9 cellular contexts compared by ENCODE assay signal in the genomic region with DNA sequence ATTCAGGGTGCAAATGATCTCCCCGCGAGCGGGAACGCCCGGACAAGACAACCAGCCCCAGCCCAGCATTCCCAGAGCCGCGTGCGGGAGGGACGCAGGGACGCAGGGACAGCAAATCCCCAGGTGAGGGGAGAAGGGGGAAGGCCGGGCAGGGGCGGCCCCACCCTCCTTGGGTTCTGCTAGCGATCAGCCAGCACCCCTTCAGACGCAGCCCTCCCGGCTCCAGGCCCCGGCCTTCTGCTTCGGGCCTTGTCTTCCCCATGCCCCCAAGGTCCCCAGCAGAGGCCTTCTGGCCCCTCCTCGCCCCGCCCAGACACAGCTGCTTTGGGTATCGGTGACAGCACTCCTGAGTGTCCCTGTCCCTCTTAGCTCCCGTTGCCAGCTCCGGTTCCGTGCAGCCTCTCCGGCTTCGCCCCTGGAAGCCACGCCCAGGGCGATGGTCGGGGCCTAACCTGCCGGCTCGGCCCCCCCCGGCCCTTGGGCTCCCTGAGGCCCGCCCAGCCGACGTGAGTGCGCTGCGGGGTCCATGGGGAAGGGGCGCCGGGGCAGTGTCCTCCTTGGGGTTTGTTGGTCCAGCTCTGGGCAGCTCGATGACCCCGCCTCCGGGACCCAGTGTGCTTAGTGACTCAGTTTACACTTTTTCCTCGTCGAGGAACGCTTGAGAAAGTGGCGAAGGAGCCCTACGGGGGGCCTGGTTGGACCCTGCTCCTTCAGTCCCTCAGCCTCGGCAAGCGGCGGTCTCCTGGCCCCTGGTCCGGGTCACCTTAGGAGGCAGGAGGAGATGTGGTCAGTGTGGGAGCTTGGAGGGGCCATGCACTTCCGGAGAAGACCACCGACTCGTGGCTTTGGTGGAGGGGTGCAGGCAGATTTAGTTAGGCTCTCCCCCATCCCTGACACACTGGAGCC. TPM values are rescaled to one million over a fixed set of nuclear protein-coding genes. Genes with fewer than 3 reads are reported as not detected.
DNase-seq lines count a peak whose midpoint lies in the region; ATAC-seq and TF ChIP-seq lines count a peak whose summit lies in the region.
"Had no signal": no experiment of that assay in that cellular context is flagged by ENCODE, and none has a peak within 500 bp of the region (broad histone marks: within the 10 kb centered on the region; RNA-seq: fewer than 3 reads in every experiment).

No MANE protein-coding gene starts in this region.

- POLR2A ChIA-PET in activated B cell treated with CpG ODN at 0.5 μM for 24 hours (lab: Charles Lee): interaction anchor here (0.5 to 7.5 kb wide), 10 partner anchors 8 to 95 kb away, joined by 3 to 192 read pairs (median 8); a partner anchor contains a TSS

- TF ChIP-seq CTCF in HL-60 (IDR thresholded peaks at IDR 0.05; ENCODE audit: insufficient read depth, low read length): no peak
- TF ChIP-seq CTCF in activated B cell treated with CpG ODN at 0.5 μM for 24 hours (IDR thresholded peaks at IDR 0.05): no peak
- TF ChIP-seq CTCF in smooth muscle cell (IDR thresholded peaks at IDR 0.05; ENCODE audit: borderline replicate concordance, insufficient read depth, poor library complexity, severe bottlenecking): no peak

- CTCF ChIA-PET in activated B cell treated with CpG ODN at 0.5 μM for 24 hours (lab: Charles Lee): interaction anchor here (2.0 to 5.8 kb wide), 2 partner anchors 13 to 24 kb away, joined by 4 to 96 read pairs; no protein-coding TSS in a partner anchor

- H2AFZ ChIP-seq in smooth muscle cell (ENCODE audit: low read depth): no peak overlapping the region

- H3K27me3 ChIP-seq in HL-60 (ENCODE audit: insufficient read depth, poor library complexity, severe bottlenecking) (peaks cover 63% of the 10 kb centered on the region), smooth muscle cell (ENCODE audit: low read depth) (peaks cover 97% of the 10 kb centered on the region)

- no peaks in the 10 kb centered on the region for H3K9me3 ChIP-seq in smooth muscle cell (replicated peaks; ENCODE audit: low read depth)

- H3K79me2 ChIP-seq in smooth muscle cell (ENCODE audit: low read depth): no peaks in the 10 kb centered on the region

- peaks cover 15% of the 10 kb centered on the region for H3K4me1 ChIP-seq in smooth muscle cell (ENCODE audit: low read depth)

- H3K27ac ChIP-seq in HL-60 (replicated peaks): no peak overlapping the region
- no peak overlapping the region for H3K27ac ChIP-seq in smooth muscle cell (ENCODE audit: low read depth)
- H3K27ac ChIP-seq: epithelial cell of prostate had no signal

- H3K4me3 Mint-ChIP-seq in activated B cell treated with CpG ODN at 0.5 μM for 24 hours: peak overlapping the region; percentile 78

- intact Hi-C loops in activated B cell treated with CpG ODN at 0.5 μM for 24 hours (cut with micrococcal nuclease): no loop called here

- 5% methylated on average over 52 of the region's 53 CpGs for WGBS in smooth muscle cell (ENCODE audit: low lambda C conversion rate)

- H3K9ac ChIP-seq in smooth muscle cell (ENCODE audit: low read depth): no peak overlapping the region

- H3K36me3 Mint-ChIP-seq in activated B cell treated with CpG ODN at 0.5 μM for 24 hours (ENCODE audit: low read depth): no peaks in the 10 kb centered on the region

- H3K9me3 Mint-ChIP-seq in activated B cell treated with CpG ODN at 0.5 μM for 24 hours: no peaks in the 10 kb centered on the region

- no peaks in the 10 kb centered on the region for H4K20me1 ChIP-seq in smooth muscle cell (ENCODE audit: low read depth)

- no peaks in the 10 kb centered on the region for H3K36me3 ChIP-seq in smooth muscle cell (ENCODE audit: low read depth)

- ATAC-seq in activated B cell treated with CpG ODN at 0.5 μM for 24 hours (ENCODE audit: low read depth) (peak; percentile 32), HG02840 (IDR thresholded peaks at IDR 0.05; ENCODE audit: low FRiP score, unreplicated experiment) (no peak)

- no peaks in the 10 kb centered on the region for H3F3A ChIP-seq in smooth muscle cell (ENCODE audit: low read depth)

- no peak for DNase-seq in HL-60 (ENCODE audit: low read depth in 1 of 2, low spot score in 1 of 2)
- peak; percentile 53 for DNase-seq in activated B cell treated with CpG ODN at 0.5 μM for 24 hours
- peak; percentile 43 for DNase-seq in germinal center (ENCODE audit: low spot score)
- DNase-seq in smooth muscle cell (lab: John Stamatoyannopoulos, UW; ENCODE audit: unreplicated experiment): no peak
- DNase-seq in NOMO-1 treated with dmso at 0.1 percent for 144 hours (lab: John Stamatoyannopoulos, UW; ENCODE audit: unreplicated experiment): no peak
- no peak for DNase-seq in medulla oblongata (ENCODE audit: extremely low spot score)
- no peak for DNase-seq in middle frontal gyrus (ENCODE audit: extremely low spot score, low spot score)

- peaks cover 10% of the 10 kb centered on the region for H3K27me3 Mint-ChIP-seq in activated B cell treated with CpG ODN at 0.5 μM for 24 hours

- H3K4me2 ChIP-seq in smooth muscle cell: peak overlapping the region; percentile 80

- H3K4me3 ChIP-seq in HL-60 (replicated peaks; ENCODE audit: insufficient read depth, low read length) (peak overlapping the region; percentile 12; the same call in 1 of the 2 replicates), smooth muscle cell (peak overlapping the region; percentile 29)

- H3K4me1 Mint-ChIP-seq in activated B cell treated with CpG ODN at 0.5 μM for 24 hours: peaks cover 44% of the 10 kb centered on the region

- no peak overlapping the region for H3K27ac Mint-ChIP-seq in activated B cell treated with CpG ODN at 0.5 μM for 24 hours

RNA-seq across cellular contexts. Expression of a gene that starts 50.5 kb away (rescaled TPM):
- total RNA-seq in activated B cell treated with CpG ODN at 0.5 μM for 24 hours: 42.1 and 55.4 TPM in 2 replicates
- total RNA-seq in smooth muscle cell: 66.3 and 89.7 TPM in 2 replicates
- 74.8 and 75.5 TPM in 2 replicates for polyA plus RNA-seq in smooth muscle cell

Comparison
In these comparisons a context has a peak if more than half of its experiments do, and no peak if none do; other contexts are left out.
1. DNase-seq: peak in activated B cell treated with CpG ODN at 0.5 μM for 24 hours (single experiment) and germinal center (single experiment); none in HL-60 (0 of 2), smooth muscle cell (single experiment), NOMO-1 treated with dmso at 0.1 percent for 144 hours (single experiment), medulla oblongata (single experiment) and middle frontal gyrus (single experiment).